In genomic region chr9:131713016-131713415, GRCh38 we compare ENCODE assay signal across 9 cellular contexts. TPM values are rescaled to one million over a fixed set of nuclear protein-coding genes. Genes with fewer than 3 reads are reported as not detected.
A peak's percentile ranks its signal among the peaks of the same experiment; 100 is the strongest.
DNase-seq lines count a peak whose midpoint lies in the region; ATAC-seq and TF ChIP-seq lines count a peak whose summit lies in the region.
"Had no signal": no experiment of that assay in that cellular context is flagged by ENCODE, and none has a peak within 500 bp of the region (broad histone marks: within the 10 kb centered on the region; RNA-seq: fewer than 3 reads in every experiment).

No MANE protein-coding gene starts in this region.

- ATAC-seq in GM18870 (IDR thresholded peaks at IDR 0.05; ENCODE audit: unreplicated experiment) = no peak
- ATAC-seq: PC-3 had no signal

- H3K27me3 ChIP-seq in BLaER1 (no peaks in the 10 kb centered on the region), esophagus squamous epithelium (no peaks in the 10 kb centered on the region), rectal smooth muscle tissue (ENCODE audit: control insufficient read depth, insufficient read depth, low read length) (no peaks in the 10 kb centered on the region)

- no peak for DNase-seq in esophagus squamous epithelium (lab: John Stamatoyannopoulos, UW)
- DNase-seq in HCEC 1CT = no peak
- DNase-seq in RPMI8226 = no peak
- DNase-seq in HK-2 (ENCODE audit: unreplicated experiment) = no peak
- DNase-seq: PC-3 had no signal

- peaks cover 1% of the 10 kb centered on the region for H3K36me3 Mint-ChIP-seq in IgD-negative memory B cell

- H3K4me3 ChIP-seq in BLaER1 (no peak overlapping the region), esophagus squamous epithelium (no peak overlapping the region), rectal smooth muscle tissue (ENCODE audit: low read length) (no peak overlapping the region)

- no peaks in the 10 kb centered on the region for H3K9me3 Mint-ChIP-seq in IgD-negative memory B cell

- 0 out of 2 replicates have a peak overlapping the region, but pooled peaks have one; percentile 4 for H3K4me2 ChIP-seq in BLaER1

- TF ChIP-seq CTCF in esophagus squamous epithelium (IDR thresholded peaks at IDR 0.05) = no peak

- H3K36me3 ChIP-seq in BLaER1 (peaks cover 57% of the 10 kb centered on the region), esophagus squamous epithelium (no peaks in the 10 kb centered on the region), rectal smooth muscle tissue (ENCODE audit: control insufficient read depth, insufficient read depth, low read length) (no peaks in the 10 kb centered on the region)

- H3K27ac Mint-ChIP-seq in IgD-negative memory B cell = peak overlapping the region in 2 of 3 donors; percentile 77 to 91

- H4K20me1 ChIP-seq in BLaER1 = peaks cover 100% of the 10 kb centered on the region

- no peak overlapping the region for H3K4me3 Mint-ChIP-seq in IgD-negative memory B cell

- TF ChIP-seq POLR2A in esophagus squamous epithelium (IDR thresholded peaks at IDR 0.05) = no peak

- H3K27me3 Mint-ChIP-seq in IgD-negative memory B cell = no peaks in the 10 kb centered on the region

- H3K4me1 ChIP-seq in BLaER1 = peaks cover 66% of the 10 kb centered on the region
- H3K4me1 ChIP-seq in esophagus squamous epithelium = peaks cover 12 to 90% (median 68%) of the 10 kb centered on the region in 3 donors
- no peaks in the 10 kb centered on the region for H3K4me1 ChIP-seq in rectal smooth muscle tissue (ENCODE audit: control insufficient read depth, insufficient read depth, low read length)

- peak overlapping the region; percentile 1; the same call in 1 of the 2 replicates for H3K27ac ChIP-seq in BLaER1
- peak overlapping the region; percentile 66 to 91 (median 84) for H3K27ac ChIP-seq in esophagus squamous epithelium
- peak overlapping the region; percentile 26 for H3K27ac ChIP-seq in rectal smooth muscle tissue (ENCODE audit: low read depth, low read length)

- no peak overlapping the region for H3K9ac ChIP-seq in BLaER1
- no peak overlapping the region for H3K9ac ChIP-seq in rectal smooth muscle tissue (ENCODE audit: low read length)

- H3K9me3 ChIP-seq in BLaER1 (no peaks in the 10 kb centered on the region), esophagus squamous epithelium (no peaks in the 10 kb centered on the region)

- H3K4me1 Mint-ChIP-seq in IgD-negative memory B cell = peaks cover 43 to 69% (median 48%) of the 10 kb centered on the region in 3 donors

- 89 to 96% methylated on average over 7 to 8 of the region's 8 CpGs for WGBS in esophagus squamous epithelium, 2 donors

- intact Hi-C loops in esophagus squamous epithelium (cut with DNase I) = no loop called here

RNA-seq across cellular contexts. Expression of gene RAPGEF1, which starts 26.9 kb away (rescaled TPM):
- polyA plus RNA-seq in IgD-negative memory B cell = 40.8 TPM
- total RNA-seq in esophagus squamous epithelium = 10 to 100 TPM; 12.2 to 40.4 (median 19.0) TPM

Comparison
In these comparisons a context has a peak if more than half of its experiments do, and no peak if none do; other contexts are left out.
1. H3K27ac ChIP-seq: peak in every context shown above with its lines; median percentile 84 in esophagus squamous epithelium; 26 in rectal smooth muscle tissue; 1 in BLaER1.